Comparison of ENCODE assay signal across 8 cellular contexts in the genomic region with DNA sequence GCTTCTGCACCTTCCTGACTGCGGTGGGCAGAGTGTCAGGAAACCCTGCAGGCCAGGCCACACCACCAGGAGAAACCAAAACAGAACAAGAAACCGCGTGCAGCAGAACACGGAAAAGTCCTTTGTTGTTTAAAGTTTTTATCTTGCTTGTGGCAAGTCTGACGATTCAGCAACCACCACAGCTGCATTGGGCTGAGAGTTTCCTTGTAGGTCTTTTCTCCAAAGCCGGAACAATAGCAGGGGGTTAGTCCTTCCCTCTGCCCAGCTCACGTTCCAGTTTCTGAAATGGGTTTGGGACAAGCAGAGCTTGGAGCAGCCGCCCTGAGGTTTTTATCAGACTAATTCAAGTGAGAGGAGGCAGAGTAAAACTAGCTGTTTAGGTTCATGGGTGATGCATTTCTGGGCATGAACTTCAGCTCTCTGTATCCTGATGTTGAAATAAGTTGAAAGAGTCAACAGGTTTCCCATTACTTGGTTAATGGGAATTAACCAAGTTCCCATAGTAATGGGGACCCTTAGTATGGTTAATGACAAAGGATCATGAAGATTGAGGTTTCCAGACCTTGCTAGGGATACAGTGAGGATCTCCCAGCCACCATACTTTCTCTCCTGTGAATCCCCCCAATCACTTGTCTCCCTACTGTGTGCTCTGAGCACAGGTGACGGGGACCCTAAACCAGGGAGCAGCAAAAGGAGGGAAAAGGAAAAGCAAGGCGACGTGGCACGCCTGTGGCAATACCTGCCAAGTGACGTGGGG.
DNase-seq lines count a peak whose midpoint lies in the region; ATAC-seq, FAIRE-seq and TF ChIP-seq lines count a peak whose summit lies in the region.

No MANE protein-coding gene starts in this region.

- intact Hi-C loops in esophagus muscularis mucosa (cut with DNase I) = loop anchor here (5.0 kb wide), 1 partner anchor 110 kb away; no protein-coding TSS in a partner anchor

- peak in 1 of 2 experiments; percentile 78 for DNase-seq in HL-60 (ENCODE audit: low read depth in 1 of 2, low spot score in 1 of 2)
- peak; percentile 12 to 39 for DNase-seq in activated CD8-positive, alpha-beta memory T cell treated with anti-CD3 and anti-CD28 coated beads for 4 hours (ENCODE audit: low read depth in 2 of 2)
- DNase-seq in esophagus muscularis mucosa (ENCODE audit: extremely low spot score) = no peak
- peak; percentile 50 for DNase-seq in small intestine
- DNase-seq in DMS153 treated with DMSO at 0.1 percent for 48 hours (lab: John Stamatoyannopoulos, UW; ENCODE audit: unreplicated experiment) = no peak
- no peak for DNase-seq in NCI-H1417 treated with DMSO at 0.1 percent for 48 hours (lab: John Stamatoyannopoulos, UW)
- DNase-seq in nephron progenitor cell = no peak

- no peak overlapping the region for H3K4me3 Mint-ChIP-seq in nephron progenitor cell

- peaks cover 62% of the 10 kb centered on the region for H3K4me1 Mint-ChIP-seq in nephron progenitor cell

- H3K36me3 Mint-ChIP-seq in nephron progenitor cell (ENCODE audit: low read depth) = peaks cover 10% of the 10 kb centered on the region

- TF ChIP-seq CTCF in HL-60 (IDR thresholded peaks at IDR 0.05; ENCODE audit: insufficient read depth, low read length) = no peak
- no peak for TF ChIP-seq CTCF in esophagus muscularis mucosa (IDR thresholded peaks at IDR 0.05)
- TF ChIP-seq CTCF in nephron progenitor cell (IDR thresholded peaks at IDR 0.05) = no peak

- TF ChIP-seq POLR2A in esophagus muscularis mucosa (IDR thresholded peaks at IDR 0.05; ENCODE audit: low read depth) = no peak

- WGBS in esophagus muscularis mucosa = 60% methylated on average over 13 of the region's 13 CpGs
- 19 to 42% (median 26%) methylated on average over 13 of the region's 13 CpGs for WGBS in small intestine, 3 donors

- no peaks in the 10 kb centered on the region for H3K36me3 ChIP-seq in esophagus muscularis mucosa
- H3K36me3 ChIP-seq in small intestine (ENCODE audit: control insufficient read depth in 2 of 2, insufficient read depth in 2 of 2, low read length in 2 of 2) = no peaks in the 10 kb centered on the region

- H3K4me1 ChIP-seq in esophagus muscularis mucosa (peaks cover 10 to 16% (median 12%) of the 10 kb centered on the region in 4 donors), small intestine (ENCODE audit: control insufficient read depth in 2 of 2, insufficient read depth in 1 of 2, low read depth in 1 of 2, low read length in 1 of 2) (peaks cover 6 to 11% of the 10 kb centered on the region in 2 donors)

- peaks cover 4% of the 10 kb centered on the region for H3K27me3 Mint-ChIP-seq in nephron progenitor cell (ENCODE audit: low read depth, poor library complexity)

- H3K9me3 Mint-ChIP-seq in nephron progenitor cell = peaks cover 33% of the 10 kb centered on the region

- H3K27me3 ChIP-seq in HL-60 (ENCODE audit: insufficient read depth, poor library complexity, severe bottlenecking) (no peaks in the 10 kb centered on the region), esophagus muscularis mucosa (no peaks in the 10 kb centered on the region), small intestine (ENCODE audit: control insufficient read depth in 2 of 2, insufficient read depth in 2 of 2, low read length in 2 of 2) (no peaks in the 10 kb centered on the region)

- H3K27ac ChIP-seq in HL-60 (replicated peaks) = peak overlapping the region; percentile 48
- peak overlapping the region in 3 of 4 donors; percentile 6 to 43 (median 19) for H3K27ac ChIP-seq in esophagus muscularis mucosa (replicated peaks in 1 of 4)
- H3K27ac ChIP-seq in small intestine (ENCODE audit: low read depth in 1 of 2, low read length in 1 of 2) = peak overlapping the region; percentile 16 to 75

- no peak for FAIRE-seq in small intestine (lab: Jason Lieb, UNC)

- H3K4me3 ChIP-seq in HL-60 (replicated peaks; ENCODE audit: insufficient read depth, low read length) = no peak overlapping the region
- no peak overlapping the region for H3K4me3 ChIP-seq in esophagus muscularis mucosa
- H3K4me3 ChIP-seq in small intestine (ENCODE audit: low read depth in 1 of 2, low read length in 2 of 2) = no peak overlapping the region

- H3K27ac Mint-ChIP-seq in nephron progenitor cell = no peak overlapping the region

- no peak for TF ChIP-seq EP300 in esophagus muscularis mucosa (IDR thresholded peaks at IDR 0.05)

- no peaks in the 10 kb centered on the region for H3K9me3 ChIP-seq in esophagus muscularis mucosa
- H3K9me3 ChIP-seq in small intestine (ENCODE audit: control insufficient read depth, low read depth) = no peaks in the 10 kb centered on the region

- ATAC-seq in GM21526 (IDR thresholded peaks at IDR 0.05; ENCODE audit: low FRiP score, unreplicated experiment) = no peak

Comparison
In these comparisons a context has a peak if more than half of its experiments do, and no peak if none do; other contexts are left out.
1. DNase-seq: peak in activated CD8-positive, alpha-beta memory T cell treated with anti-CD3 and anti-CD28 coated beads for 4 hours (2 of 2) and small intestine (single experiment); none in esophagus muscularis mucosa (single experiment), DMS153 treated with DMSO at 0.1 percent for 48 hours (single experiment), NCI-H1417 treated with DMSO at 0.1 percent for 48 hours (single experiment) and nephron progenitor cell (single experiment).
2. Peak in every context shown above with its lines, with median percentiles within 50 percentile points of each other: H3K27ac ChIP-seq.